In the genomic region with DNA sequence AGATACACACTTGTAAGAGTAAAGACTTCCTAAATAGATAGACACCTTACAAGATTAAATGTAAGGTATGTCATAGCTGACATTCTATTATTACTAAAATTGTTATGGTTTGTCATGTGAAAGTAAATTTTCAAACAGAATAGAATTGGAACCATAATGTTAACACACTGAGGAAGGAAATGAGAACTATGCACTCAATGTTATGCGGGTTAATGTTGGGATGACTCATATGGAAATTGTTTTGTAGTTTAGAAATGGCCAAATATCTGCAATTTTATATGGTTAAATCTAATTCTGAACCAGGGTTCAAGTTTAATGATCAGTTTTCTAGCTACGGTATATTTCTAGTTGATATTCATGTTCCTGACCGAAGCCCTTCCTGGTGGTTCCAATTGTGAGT, we compare ENCODE assay signal across 22 cellular contexts.
DNase-seq lines count a peak whose midpoint lies in the region; ATAC-seq and TF ChIP-seq lines count a peak whose summit lies in the region.
"Had no signal": no experiment of that assay in that cellular context is flagged by ENCODE, and none has a peak within 500 bp of the region (broad histone marks: within the 10 kb centered on the region; RNA-seq: fewer than 3 reads in every experiment).

No MANE protein-coding gene starts in this region.

- no peak overlapping the region for H3K27ac Mint-ChIP-seq in natural killer cell treated with Interleukin-12 subunit alpha and Interleukin-12 subunit beta and Interleukin-15 and Interleukin-18, amount 100 ng/mL, for 72 hours
- H3K27ac Mint-ChIP-seq: CD4-positive, alpha-beta memory T cell had no signal

- in situ Hi-C loops in astrocyte of the spinal cord (cut with HindIII; ENCODE audit: low sequenced_read_pairs) = no loop called here

- H3K36me3 Mint-ChIP-seq in natural killer cell treated with Interleukin-12 subunit alpha and Interleukin-12 subunit beta and Interleukin-15 and Interleukin-18, amount 100 ng/mL, for 72 hours = no peaks in the 10 kb centered on the region
- H3K36me3 Mint-ChIP-seq: CD4-positive, alpha-beta memory T cell had no signal

- H3K27me3 Mint-ChIP-seq in natural killer cell treated with Interleukin-12 subunit alpha and Interleukin-12 subunit beta and Interleukin-15 and Interleukin-18, amount 100 ng/mL, for 72 hours = peaks cover 10 to 16% of the 10 kb centered on the region in 2 donors

- H3K4me3 Mint-ChIP-seq in natural killer cell treated with Interleukin-12 subunit alpha and Interleukin-12 subunit beta and Interleukin-15 and Interleukin-18, amount 100 ng/mL, for 72 hours = no peak overlapping the region
- H3K4me3 Mint-ChIP-seq: CD4-positive, alpha-beta memory T cell had no signal

- TF ChIP-seq CTCF in AG10803 (conservative IDR thresholded peaks at IDR 0.05; ENCODE audit: low read length) = no peak
- TF ChIP-seq CTCF in astrocyte of the spinal cord (IDR thresholded peaks at IDR 0.05; ENCODE audit: low read depth, low read length) = no peak

- H3K9me3 Mint-ChIP-seq in natural killer cell treated with Interleukin-12 subunit alpha and Interleukin-12 subunit beta and Interleukin-15 and Interleukin-18, amount 100 ng/mL, for 72 hours = no peaks in the 10 kb centered on the region

- peak overlapping the region; percentile 23 for H3K27ac ChIP-seq in epithelial cell of prostate
- H3K27ac ChIP-seq: A549, Peyer's patch, SK-N-MC had no signal

- DNase-seq in AG10803 (ENCODE audit: low read depth) (peak; percentile 35), EL (peak; percentile 21), astrocyte of the spinal cord (ENCODE audit: low read depth, low spot score) (peak; percentile 23), epithelial cell of prostate (ENCODE audit: low read depth, low spot score) (no peak), NCI-H2029 treated with DMSO at 0.1 percent for 48 hours (lab: John Stamatoyannopoulos, UW) (no peak), NCI-H748 (lab: John Stamatoyannopoulos, UW; ENCODE audit: unreplicated experiment) (no peak)
- no peak for DNase-seq in natural killer cell treated with Interleukin-12 subunit alpha and Interleukin-12 subunit beta and Interleukin-15 and Interleukin-18, amount 100 ng/mL, for 72 hours (ENCODE audit: low spot score)
- DNase-seq: C1 segment of cervical spinal cord; Caco-2; CD4-positive, alpha-beta memory T cell; DMS 273 treated with DMSO at 0.1 percent for 48 hours; DMS79; Karpas-422; NCI-H1105 treated with DMSO at 0.1 percent for 48 hours; NCI-H2029; NCI-H446 treated with DMSO at 0.1 percent for 48 hours; NCI-H526; OCI-M1; Peyer's patch; SHP77 treated with DMSO at 0.1 percent for 48 hours had no signal

- peaks cover 10 to 12% of the 10 kb centered on the region in 2 donors for H3K4me1 Mint-ChIP-seq in natural killer cell treated with Interleukin-12 subunit alpha and Interleukin-12 subunit beta and Interleukin-15 and Interleukin-18, amount 100 ng/mL, for 72 hours (ENCODE audit: low read depth in 2 of 2)

- no peak for ATAC-seq in natural killer cell treated with Interleukin-12 subunit alpha and Interleukin-12 subunit beta and Interleukin-15 and Interleukin-18, amount 100 ng/mL, for 72 hours
- ATAC-seq: A549 had no signal

- H3K4me3 ChIP-seq in AG10803 (ENCODE audit: low read length) (no peak overlapping the region), astrocyte of the spinal cord (ENCODE audit: low read depth, low read length) (no peak overlapping the region)
- H3K4me3 ChIP-seq: A549, Peyer's patch, SK-N-MC had no signal

Comparison
In these comparisons a context has a peak if more than half of its experiments do, and no peak if none do; other contexts are left out.
1. DNase-seq: peak in AG10803 (single experiment), EL (single experiment) and astrocyte of the spinal cord (single experiment); none in epithelial cell of prostate (single experiment), NCI-H2029 treated with DMSO at 0.1 percent for 48 hours (single experiment), NCI-H748 (single experiment) and natural killer cell treated with Interleukin-12 subunit alpha and Interleukin-12 subunit beta and Interleukin-15 and Interleukin-18, amount 100 ng/mL, for 72 hours (single experiment).